1 cellular context compared by ENCODE assay signal in the genomic region with DNA sequence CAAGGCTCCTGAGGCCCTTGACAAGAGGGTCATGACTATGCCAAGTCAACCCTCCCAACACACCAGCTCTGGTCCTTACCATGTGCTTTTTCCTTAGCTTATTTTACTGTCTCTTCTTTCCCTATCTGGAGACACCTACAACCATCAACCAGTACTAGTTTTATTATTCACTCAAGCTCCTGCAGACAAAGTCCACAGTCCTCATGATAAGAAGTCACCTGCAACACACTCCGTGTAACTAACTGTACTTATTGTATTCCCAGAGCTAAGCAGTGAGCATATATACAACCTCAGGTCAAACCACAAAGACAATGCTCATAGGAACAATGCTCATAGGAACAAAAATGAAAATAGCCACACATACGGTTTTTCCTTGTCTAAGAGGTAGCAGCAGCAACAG.
TF ChIP-seq lines count a peak whose summit lies in the region.

No MANE protein-coding gene starts in this region.

TF ChIP-seq in K562, 482 proteins besides CTCF, POLR2A, EP300 and RAD21:
- TF ChIP-seq TRIM24 (IDR thresholded peaks at IDR 0.05) (no peak), PRPF4 (IDR thresholded peaks at IDR 0.05; ENCODE audit: insufficient read depth, low read depth, low read length, poor library complexity, severe bottlenecking) (no peak), CC2D1A (IDR thresholded peaks at IDR 0.05) (no peak), THRB (CRISPR knock-in tag; conservative IDR thresholded peaks at IDR 0.05) (peak; percentile 53; the same call in 1 of the 2 replicates), RBFOX2 (IDR thresholded peaks at IDR 0.05; ENCODE audit: low read depth, low read length) (0 out of 2 replicates have a peak, but pooled peaks have one; percentile 5)
